20 cellular contexts compared by ENCODE assay signal in genomic region chr14:33709286-33709685, GRCh38.
"Had no signal": no experiment of that assay in that cellular context is flagged by ENCODE, and none has a peak within 500 bp of the region (broad histone marks: within the 10 kb centered on the region; RNA-seq: fewer than 3 reads in every experiment).

No MANE protein-coding gene starts in this region.

- H3K27me3 ChIP-seq: hepatocyte, ovary, right atrium auricular region, suprapubic skin, upper lobe of left lung, uterus had no signal

- H3K36me3 ChIP-seq: ovary, right atrium auricular region, suprapubic skin, tibial artery, upper lobe of left lung, uterus had no signal

- H3K4me1 ChIP-seq: right atrium auricular region, suprapubic skin, tibial artery, upper lobe of left lung, uterus had no signal

- ATAC-seq: left colon; mucosa of descending colon; naive thymus-derived CD8-positive, alpha-beta T cell; stimulated activated effector memory CD8-positive, alpha-beta T cell treated with anti-CD3 and anti-CD28 coated beads, Interleukin-12 subunit alpha, Interleukin-12 subunit beta, amount 100 ng/mL, for 72 hours; stimulated activated naive CD8-positive, alpha-beta T cell treated with anti-CD3 and anti-CD28 coated beads, Interleukin-15, Interleukin-2, amounts not matched to agents 100 U/mL and 50 U/mL, for 24 hours had no signal

- H3K27ac ChIP-seq: coronary artery, hepatocyte, ovary, right atrium auricular region, suprapubic skin, tibial artery, upper lobe of left lung, uterus had no signal

- DNase-seq: effector CD8-positive, alpha-beta T cell; foreskin melanocyte; head of caudate nucleus; left colon; mammary epithelial cell; mucosa of descending colon; naive thymus-derived CD8-positive, alpha-beta T cell; ovary; stimulated activated CD4-positive, alpha-beta T cell treated with anti-CD3 and anti-CD28 coated beads, Interleukin-4, amount 100 ng/mL, for 1 hour; stimulated activated CD8-positive, alpha-beta memory T cell treated with anti-CD3 and anti-CD28 coated beads, Interleukin-4, amount 100 ng/mL, for 48 hours; stimulated activated naive CD8-positive, alpha-beta T cell treated with anti-CD3 and anti-CD28 coated beads, Interleukin-15, Interleukin-2, amounts not matched to agents 100 U/mL and 50 U/mL, for 24 hours; tibial artery; upper lobe of left lung; uterus had no signal

- H3K79me2 ChIP-seq: hepatocyte had no signal

- H3K4me3 ChIP-seq: coronary artery, hepatocyte, mucosa of descending colon, ovary, right atrium auricular region, smooth muscle cell, suprapubic skin, tibial artery, upper lobe of left lung, uterus had no signal

- H3K9me3 ChIP-seq: mucosa of descending colon, ovary, right atrium auricular region, suprapubic skin, tibial artery, upper lobe of left lung, uterus had no signal

- H2AFZ ChIP-seq: hepatocyte had no signal

- H3K4me2 ChIP-seq: hepatocyte, smooth muscle cell had no signal
